In the genomic region with DNA sequence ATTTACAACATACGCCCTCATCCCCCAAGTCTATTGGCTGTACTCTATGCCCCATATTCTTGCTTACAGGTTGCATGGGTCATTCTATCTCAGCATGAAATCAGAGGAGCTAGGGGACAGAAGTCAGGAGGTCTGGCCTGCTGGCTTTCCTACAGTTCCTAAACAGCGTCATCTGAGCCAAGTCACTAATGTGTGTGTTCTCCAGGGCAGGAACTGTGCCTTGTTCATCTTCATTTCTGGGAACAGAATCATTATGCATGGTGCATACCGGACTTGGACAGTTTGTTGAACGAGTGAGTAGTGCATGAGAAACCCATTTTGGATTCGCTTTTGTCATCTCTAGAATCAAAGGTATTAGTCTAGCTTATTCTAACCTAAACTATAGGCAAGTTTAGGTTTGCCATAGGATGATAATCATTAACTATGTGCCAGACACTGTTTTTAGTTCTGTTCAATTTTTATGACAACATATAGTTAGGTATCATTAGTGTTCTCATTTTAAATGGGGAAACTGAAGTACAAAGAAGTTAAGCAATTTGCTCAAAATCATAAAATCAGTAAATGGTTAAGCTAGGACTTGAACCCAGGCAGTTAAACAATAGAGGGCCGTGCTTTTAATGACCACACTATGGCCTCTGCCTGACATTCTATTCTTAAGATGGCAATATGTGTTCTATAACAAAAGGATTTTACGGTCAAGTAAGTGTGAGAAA, we compare ENCODE assay signal across 24 cellular contexts.
"Had no signal": no experiment of that assay in that cellular context is flagged by ENCODE, and none has a peak within 500 bp of the region (broad histone marks: within the 10 kb centered on the region; RNA-seq: fewer than 3 reads in every experiment).

No MANE protein-coding gene starts in this region.

- H2AFZ ChIP-seq: parathyroid adenoma had no signal

- H3K4me3 ChIP-seq: esophagus squamous epithelium, gastroesophageal sphincter, heart left ventricle, right lobe of liver, skin epidermis, suprapubic skin, tibial nerve had no signal

- H3K79me2 ChIP-seq: parathyroid adenoma had no signal

- H3K4me1 Mint-ChIP-seq: activated B cell treated with CpG ODN at 0.5 μM for 24 hours; memory B cell; stimulated activated effector memory CD8-positive, alpha-beta T cell treated with anti-CD3 and anti-CD28 coated beads, Interleukin-12 subunit alpha, Interleukin-12 subunit beta, amount 100 ng/mL, for 72 hours had no signal

- ATAC-seq: activated CD4-positive, alpha-beta T cell treated with anti-CD3 and anti-CD28 coated beads for 36 hours; activated naive CD8-positive, alpha-beta T cell treated with anti-CD3 and anti-CD28 coated beads, Interleukin-2, amount 50 U/mL, for 24 hours; stimulated activated effector memory CD8-positive, alpha-beta T cell treated with anti-CD3 and anti-CD28 coated beads, Interleukin-12 subunit alpha, Interleukin-12 subunit beta, amount 100 ng/mL, for 72 hours had no signal

- H3K9ac ChIP-seq: parathyroid adenoma had no signal

- H3K36me3 ChIP-seq: esophagus squamous epithelium, gastroesophageal sphincter, heart left ventricle, right lobe of liver, suprapubic skin, tibial nerve had no signal

- H3K4me3 Mint-ChIP-seq: activated B cell treated with CpG ODN at 0.5 μM for 24 hours; activated CD4-positive, alpha-beta memory T cell treated with anti-CD3 and anti-CD28 coated beads for 36 hours; activated CD4-positive, alpha-beta T cell treated with anti-CD3 and anti-CD28 coated beads for 36 hours; activated naive CD4-positive, alpha-beta T cell treated with anti-CD3 and anti-CD28 coated beads, Interleukin-2, amount 10 ng/mL, durations not matched to agents 7 days and 5 days; activated naive CD8-positive, alpha-beta T cell treated with anti-CD3 and anti-CD28 coated beads, Interleukin-2, amount 50 U/mL, for 24 hours; memory B cell; nephron progenitor cell; stimulated activated effector memory CD8-positive, alpha-beta T cell treated with anti-CD3 and anti-CD28 coated beads, Interleukin-12 subunit alpha, Interleukin-12 subunit beta, amount 100 ng/mL, for 72 hours; stimulated activated naive CD8-positive, alpha-beta T cell treated with anti-CD3 and anti-CD28 coated beads, Interleukin-15, amount 100 ng/mL, for 72 hours had no signal

- H3K36me3 Mint-ChIP-seq: activated CD4-positive, alpha-beta memory T cell treated with anti-CD3 and anti-CD28 coated beads for 36 hours; activated naive CD4-positive, alpha-beta T cell treated with anti-CD3 and anti-CD28 coated beads, Interleukin-2, amount 10 ng/mL, durations not matched to agents 7 days and 5 days; memory B cell; stimulated activated effector memory CD8-positive, alpha-beta T cell treated with anti-CD3 and anti-CD28 coated beads, Interleukin-12 subunit alpha, Interleukin-12 subunit beta, amount 100 ng/mL, for 72 hours had no signal

- H3K27ac Mint-ChIP-seq: activated B cell treated with CpG ODN at 0.5 μM for 24 hours; activated CD4-positive, alpha-beta memory T cell treated with anti-CD3 and anti-CD28 coated beads for 36 hours; activated CD4-positive, alpha-beta T cell treated with anti-CD3 and anti-CD28 coated beads for 36 hours; activated naive CD4-positive, alpha-beta T cell treated with anti-CD3 and anti-CD28 coated beads, Interleukin-2, amount 10 ng/mL, durations not matched to agents 7 days and 5 days; activated naive CD8-positive, alpha-beta T cell treated with anti-CD3 and anti-CD28 coated beads, Interleukin-2, amount 50 U/mL, for 24 hours; memory B cell; stimulated activated effector memory CD8-positive, alpha-beta T cell treated with anti-CD3 and anti-CD28 coated beads, Interleukin-12 subunit alpha, Interleukin-12 subunit beta, amount 100 ng/mL, for 72 hours; stimulated activated naive CD8-positive, alpha-beta T cell treated with anti-CD3 and anti-CD28 coated beads, Interleukin-15, amount 100 ng/mL, for 72 hours had no signal

- H3K9me3 ChIP-seq: esophagus squamous epithelium, gastroesophageal sphincter, heart left ventricle, right lobe of liver, suprapubic skin, tibial nerve had no signal

- H3K27me3 Mint-ChIP-seq: activated B cell treated with CpG ODN at 0.5 μM for 24 hours; activated CD4-positive, alpha-beta T cell treated with anti-CD3 and anti-CD28 coated beads for 36 hours; activated naive CD8-positive, alpha-beta T cell treated with anti-CD3 and anti-CD28 coated beads, Interleukin-2, amount 50 U/mL, for 24 hours; stimulated activated naive CD8-positive, alpha-beta T cell treated with anti-CD3 and anti-CD28 coated beads, Interleukin-15, amount 100 ng/mL, for 72 hours had no signal

- H3K27me3 ChIP-seq: gastroesophageal sphincter, heart left ventricle, right lobe of liver, suprapubic skin, tibial nerve had no signal

- DNase-seq: activated B cell treated with CpG ODN at 0.5 μM for 24 hours; activated CD4-positive, alpha-beta memory T cell treated with anti-CD3 and anti-CD28 coated beads for 36 hours; activated CD4-positive, alpha-beta T cell treated with anti-CD3 and anti-CD28 coated beads for 36 hours; activated effector memory CD4-positive, alpha-beta T cell treated with anti-CD3 and anti-CD28 coated beads, Interleukin-2, amount 50 U/mL, for 16 hours; activated naive CD4-positive, alpha-beta T cell treated with anti-CD3 and anti-CD28 coated beads, Interleukin-2, amount 10 ng/mL, durations not matched to agents 7 days and 5 days; activated naive CD8-positive, alpha-beta T cell treated with anti-CD3 and anti-CD28 coated beads, Interleukin-2, amount 50 U/mL, for 24 hours; activated T-cell treated with anti-CD3 and anti-CD28 coated beads for 4 hours; dermis blood vessel endothelial cell; effector CD8-positive, alpha-beta T cell; esophagus squamous epithelium; heart left ventricle; nephron progenitor cell; right lobe of liver; stimulated activated CD4-positive, alpha-beta T cell treated with anti-CD3 and anti-CD28 coated beads, Interleukin-2, amount 100 ng/mL, for 24 hours; stimulated activated naive CD8-positive, alpha-beta T cell treated with anti-CD3 and anti-CD28 coated beads, Interleukin-15, amount 100 ng/mL, for 72 hours; T-helper 1 cell; T-helper 9 cell had no signal

- H3K9me3 Mint-ChIP-seq: activated B cell treated with CpG ODN at 0.5 μM for 24 hours; activated CD4-positive, alpha-beta memory T cell treated with anti-CD3 and anti-CD28 coated beads for 36 hours; activated naive CD4-positive, alpha-beta T cell treated with anti-CD3 and anti-CD28 coated beads, Interleukin-2, amount 10 ng/mL, durations not matched to agents 7 days and 5 days; activated naive CD8-positive, alpha-beta T cell treated with anti-CD3 and anti-CD28 coated beads, Interleukin-2, amount 50 U/mL, for 24 hours; memory B cell; nephron progenitor cell; stimulated activated effector memory CD8-positive, alpha-beta T cell treated with anti-CD3 and anti-CD28 coated beads, Interleukin-12 subunit alpha, Interleukin-12 subunit beta, amount 100 ng/mL, for 72 hours; stimulated activated naive CD8-positive, alpha-beta T cell treated with anti-CD3 and anti-CD28 coated beads, Interleukin-15, amount 100 ng/mL, for 72 hours had no signal

- H3K4me1 ChIP-seq: parathyroid adenoma, right lobe of liver, suprapubic skin had no signal
